ENCODE assay signal across 7 cellular contexts in the genomic region with DNA sequence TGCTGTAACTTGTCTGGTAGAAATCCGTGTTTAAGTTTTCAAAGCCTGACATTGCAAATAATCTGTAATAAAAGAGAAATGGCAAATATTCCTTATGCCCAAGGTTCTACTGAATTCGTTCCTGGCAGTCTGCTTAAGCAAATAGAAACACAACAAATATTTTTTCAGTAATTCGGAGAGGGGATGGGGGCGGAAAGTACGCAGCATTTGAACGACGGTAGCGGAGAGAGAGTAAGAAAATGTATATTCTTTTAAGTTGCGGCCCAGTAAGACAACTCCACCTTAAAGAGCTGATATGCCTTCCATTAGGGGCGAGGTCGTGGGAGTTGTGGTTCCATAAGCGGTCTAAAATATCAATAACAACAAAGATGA. TPM values are rescaled to one million over a fixed set of nuclear protein-coding genes. Genes with fewer than 3 reads are reported as not detected.
DNase-seq lines count a peak whose midpoint lies in the region; ATAC-seq and TF ChIP-seq lines count a peak whose summit lies in the region.

No MANE protein-coding gene starts in this region.

- no peak for DNase-seq in GM23248
- DNase-seq in glutamatergic neuron: no peak
- no peak for DNase-seq in A172 (ENCODE audit: low spot score)

- H3K27me3 ChIP-seq in GM23248 (replicated peaks; ENCODE audit: insufficient read depth): no peaks in the 10 kb centered on the region

- H2AFZ ChIP-seq in GM23248: peak overlapping the region; percentile 88

- no peak for TF ChIP-seq CTCF in glutamatergic neuron (IDR thresholded peaks at IDR 0.05; ENCODE audit: partially characterized antibody, unreplicated experiment)

- WGBS in GM23248 (ENCODE audit: low coverage in 1 of 2, low lambda C conversion rate in 2 of 2, missing lambda C conversion rate in 2 of 2), 2 experiments: 1 to 3% methylated on average over 12 of the region's 12 CpGs

- H3K4me3 Mint-ChIP-seq in glutamatergic neuron (ENCODE audit: unreplicated experiment): peak overlapping the region; percentile 89
- H3K4me3 Mint-ChIP-seq in stimulated activated memory B cell treated with anti-CD40 and anti-IgM and Interleukin-4, amounts not matched to agents 10 μg/mL and 1 μg/mL and 100 μg/mL, for 72 hours: peak overlapping the region; percentile 90

- in situ Hi-C loops in GM23248 (cut with MboI): no loop called here

- peak overlapping the region; percentile 60 for H3K27ac Mint-ChIP-seq in glutamatergic neuron (ENCODE audit: unreplicated experiment)
- H3K27ac Mint-ChIP-seq in stimulated activated memory B cell treated with anti-CD40 and anti-IgM and Interleukin-4, amounts not matched to agents 10 μg/mL and 1 μg/mL and 100 μg/mL, for 72 hours: peak overlapping the region; percentile 81

- peaks cover 2% of the 10 kb centered on the region for H3K9me3 Mint-ChIP-seq in glutamatergic neuron (ENCODE audit: unreplicated experiment)
- H3K9me3 Mint-ChIP-seq in stimulated activated memory B cell treated with anti-CD40 and anti-IgM and Interleukin-4, amounts not matched to agents 10 μg/mL and 1 μg/mL and 100 μg/mL, for 72 hours: no peaks in the 10 kb centered on the region

- peaks cover 37% of the 10 kb centered on the region for H3K4me1 ChIP-seq in GM23248 (ENCODE audit: insufficient read depth)

- H3K4me1 Mint-ChIP-seq in glutamatergic neuron (ENCODE audit: low read depth, unreplicated experiment): peaks cover 9% of the 10 kb centered on the region
- peaks cover 26% of the 10 kb centered on the region for H3K4me1 Mint-ChIP-seq in stimulated activated memory B cell treated with anti-CD40 and anti-IgM and Interleukin-4, amounts not matched to agents 10 μg/mL and 1 μg/mL and 100 μg/mL, for 72 hours

- no peaks in the 10 kb centered on the region for H3K9me2 ChIP-seq in GM23248 (ENCODE audit: insufficient read depth)

- ATAC-seq in SK-N-SH treated with all-trans-retinoic acid at 6 μM for 48 hours: peak; percentile 5; the same call in 2 of the 3 replicates
- ATAC-seq in stimulated activated memory B cell treated with anti-CD40 and anti-IgM and Interleukin-4, amounts not matched to agents 10 μg/mL and 1 μg/mL and 100 μg/mL, for 72 hours: no peak
- no peak for ATAC-seq in HG03457 (IDR thresholded peaks at IDR 0.05; ENCODE audit: unreplicated experiment)
- no peak for ATAC-seq in HG02798 (IDR thresholded peaks at IDR 0.05; ENCODE audit: poor library complexity, unreplicated experiment)

- no peaks in the 10 kb centered on the region for H3K36me3 Mint-ChIP-seq in glutamatergic neuron (ENCODE audit: unreplicated experiment)
- peaks cover 5% of the 10 kb centered on the region for H3K36me3 Mint-ChIP-seq in stimulated activated memory B cell treated with anti-CD40 and anti-IgM and Interleukin-4, amounts not matched to agents 10 μg/mL and 1 μg/mL and 100 μg/mL, for 72 hours

- peak overlapping the region; percentile 98 for H3K9ac ChIP-seq in GM23248

- no peaks in the 10 kb centered on the region for H3K9me3 ChIP-seq in GM23248 (ENCODE audit: low read depth)

- no peaks in the 10 kb centered on the region for H3K27me3 Mint-ChIP-seq in glutamatergic neuron (ENCODE audit: unreplicated experiment)
- H3K27me3 Mint-ChIP-seq in stimulated activated memory B cell treated with anti-CD40 and anti-IgM and Interleukin-4, amounts not matched to agents 10 μg/mL and 1 μg/mL and 100 μg/mL, for 72 hours: no peaks in the 10 kb centered on the region

- H3F3A ChIP-seq in GM23248 (ENCODE audit: insufficient read depth): peaks cover 44% of the 10 kb centered on the region

- peaks cover 55% of the 10 kb centered on the region for H3K79me2 ChIP-seq in GM23248 (ENCODE audit: insufficient read depth)

- peak overlapping the region; percentile 97 for H3K4me3 ChIP-seq in GM23248

- peak overlapping the region; percentile 99 for H3K4me2 ChIP-seq in GM23248 (ENCODE audit: unreplicated experiment)

- H3K36me3 ChIP-seq in GM23248 (ENCODE audit: low read depth): peaks cover 42% of the 10 kb centered on the region

- 0 out of 2 replicates have a peak, but pooled peaks cover 6% of the 10 kb centered on the region for H4K20me1 ChIP-seq in GM23248 (ENCODE audit: insufficient read depth)

- peak overlapping the region; percentile 93 for H3K27ac ChIP-seq in GM23248

TF ChIP-seq in SK-N-SH treated with all-trans-retinoic acid at 6 μM for 48 hours, 23 proteins besides CTCF, POLR2A, EP300 and RAD21:
- TF ChIP-seq, protein P1, sequence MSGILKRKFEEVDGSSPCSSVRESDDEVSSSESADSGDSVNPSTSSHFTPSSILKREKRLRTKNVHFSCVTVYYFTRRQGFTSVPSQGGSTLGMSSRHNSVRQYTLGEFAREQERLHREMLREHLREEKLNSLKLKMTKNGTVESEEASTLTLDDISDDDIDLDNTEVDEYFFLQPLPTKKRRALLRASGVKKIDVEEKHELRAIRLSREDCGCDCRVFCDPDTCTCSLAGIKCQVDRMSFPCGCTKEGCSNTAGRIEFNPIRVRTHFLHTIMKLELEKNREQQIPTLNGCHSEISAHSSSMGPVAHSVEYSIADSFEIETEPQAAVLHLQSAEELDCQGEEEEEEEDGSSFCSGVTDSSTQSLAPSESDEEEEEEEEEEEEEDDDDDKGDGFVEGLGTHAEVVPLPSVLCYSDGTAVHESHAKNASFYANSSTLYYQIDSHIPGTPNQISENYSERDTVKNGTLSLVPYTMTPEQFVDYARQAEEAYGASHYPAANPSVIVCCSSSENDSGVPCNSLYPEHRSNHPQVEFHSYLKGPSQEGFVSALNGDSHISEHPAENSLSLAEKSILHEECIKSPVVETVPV (CRISPR knock-in tag; IDR thresholded peaks at IDR 0.05): no peak
- no peak for TF ChIP-seq OSR1 (CRISPR knock-in tag; IDR thresholded peaks at IDR 0.05)
- no peak for TF ChIP-seq CSDC2 (CRISPR knock-in tag; IDR thresholded peaks at IDR 0.05)
- TF ChIP-seq GLIS3 (CRISPR knock-in tag; IDR thresholded peaks at IDR 0.05): no peak
- no peak for TF ChIP-seq ESRRG (CRISPR knock-in tag; IDR thresholded peaks at IDR 0.05)
- TF ChIP-seq, protein P2, sequence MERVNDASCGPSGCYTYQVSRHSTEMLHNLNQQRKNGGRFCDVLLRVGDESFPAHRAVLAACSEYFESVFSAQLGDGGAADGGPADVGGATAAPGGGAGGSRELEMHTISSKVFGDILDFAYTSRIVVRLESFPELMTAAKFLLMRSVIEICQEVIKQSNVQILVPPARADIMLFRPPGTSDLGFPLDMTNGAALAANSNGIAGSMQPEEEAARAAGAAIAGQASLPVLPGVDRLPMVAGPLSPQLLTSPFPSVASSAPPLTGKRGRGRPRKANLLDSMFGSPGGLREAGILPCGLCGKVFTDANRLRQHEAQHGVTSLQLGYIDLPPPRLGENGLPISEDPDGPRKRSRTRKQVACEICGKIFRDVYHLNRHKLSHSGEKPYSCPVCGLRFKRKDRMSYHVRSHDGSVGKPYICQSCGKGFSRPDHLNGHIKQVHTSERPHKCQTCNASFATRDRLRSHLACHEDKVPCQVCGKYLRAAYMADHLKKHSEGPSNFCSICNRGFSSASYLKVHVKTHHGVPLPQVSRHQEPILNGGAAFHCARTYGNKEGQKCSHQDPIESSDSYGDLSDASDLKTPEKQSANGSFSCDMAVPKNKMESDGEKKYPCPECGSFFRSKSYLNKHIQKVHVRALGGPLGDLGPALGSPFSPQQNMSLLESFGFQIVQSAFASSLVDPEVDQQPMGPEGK (CRISPR knock-in tag; IDR thresholded peaks at IDR 0.05; ENCODE audit: borderline replicate concordance): no peak
- no peak for TF ChIP-seq ZNF70 (CRISPR knock-in tag; IDR thresholded peaks at IDR 0.05)

RNA-seq across cellular contexts. Expression of a gene that starts 0.6 kb away (rescaled TPM):
- 174 and 201 TPM in 2 replicates for total RNA-seq in GM23248 (2014; rRNA removed; shearing (Covaris generic))
- 235 and 236 TPM in 2 replicates for polyA plus RNA-seq in GM23248 (2016; fragmentation: Nextera tagmentation; extraction: Ambion mirVana)
- 42.5 TPM for total RNA-seq in glutamatergic neuron (ENCODE audit: unreplicated experiment)
- total RNA-seq in A172 (2014; rRNA removed; shearing (Covaris generic)): 68.3 and 83.6 TPM in 2 replicates

RNA-seq across cellular contexts. Expression of a gene that starts 0.8 kb away (rescaled TPM):
- total RNA-seq in GM23248 (2014; rRNA removed; shearing (Covaris generic)): 0.65 and 1.0 TPM in 2 replicates
- polyA plus RNA-seq in GM23248 (2016; fragmentation: Nextera tagmentation; extraction: Ambion mirVana): 0.25 and 0.34 TPM in 2 replicates
- total RNA-seq in glutamatergic neuron (ENCODE audit: unreplicated experiment): 16.9 TPM
- 0.89 and 1.2 TPM in 2 replicates for total RNA-seq in A172 (2014; rRNA removed; shearing (Covaris generic))
